8 cellular contexts compared by ENCODE assay signal in the genomic region with DNA sequence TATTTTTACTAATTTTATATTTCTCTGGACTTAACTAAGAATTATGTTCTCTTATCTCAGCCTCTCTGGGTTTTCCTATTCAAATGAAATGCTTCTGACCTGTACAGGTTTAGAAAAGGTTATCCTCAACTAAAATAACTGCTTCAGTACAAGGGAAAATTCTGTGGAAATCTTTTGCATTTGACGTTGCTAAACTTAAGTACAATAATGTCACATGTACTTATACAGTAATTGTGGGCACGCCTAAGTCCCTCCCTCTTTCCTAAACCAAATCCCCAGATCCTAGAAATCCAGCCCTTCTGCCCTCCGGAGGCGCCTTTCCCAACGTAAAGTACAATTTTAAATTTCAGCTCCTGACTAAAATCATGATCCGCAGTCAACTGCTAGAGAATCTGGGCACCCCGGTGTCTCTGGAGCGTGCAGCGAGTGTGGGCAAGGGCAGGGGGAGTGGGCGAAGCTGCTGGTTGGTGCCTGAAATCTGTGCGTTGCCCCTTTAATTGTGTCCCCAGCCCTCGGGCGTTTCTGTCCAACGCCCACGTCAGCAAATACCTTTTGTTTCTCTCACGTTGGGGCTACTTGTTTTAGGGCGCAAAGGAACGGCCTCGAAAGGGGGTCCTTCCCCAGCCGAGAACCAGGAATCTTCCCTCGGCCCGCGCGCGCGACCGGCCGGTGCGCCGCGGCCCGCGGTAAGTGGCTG. TPM values are rescaled to one million over a fixed set of nuclear protein-coding genes. Genes with fewer than 3 reads are reported as not detected.
DNase-seq lines count a peak whose midpoint lies in the region; ATAC-seq and TF ChIP-seq lines count a peak whose summit lies in the region.

A gene (plus strand): TSS at position 541 of the 697 bp plus-strand sequence. CDS start 53,505 bp downstream, outside the sequence.

- no peak for TF ChIP-seq CTCF in WERI-Rb-1 (IDR thresholded peaks at IDR 0.05; ENCODE audit: low read depth, low read length)

- peak within 1 kb of the TSS; percentile 91 for H3K9ac ChIP-seq in mesenchymal stem cell (ENCODE audit: low read length)

- H2BK5ac ChIP-seq in mesenchymal stem cell (ENCODE audit: low read depth, low read length, poor library complexity, severe bottlenecking): no peak within 1 kb of the TSS

- H2BK12ac ChIP-seq in mesenchymal stem cell (ENCODE audit: low read length in 2 of 2): peak within 1 kb of the TSS; percentile 8 to 31

- H3K23ac ChIP-seq in mesenchymal stem cell (ENCODE audit: low read length in 2 of 2): no peak within 1 kb of the TSS

- peaks cover 7% of the 10 kb centered on the region for H3K36me3 ChIP-seq in WERI-Rb-1
- no peaks in the 10 kb centered on the region for H3K36me3 ChIP-seq in mesenchymal stem cell (ENCODE audit: control insufficient read depth in 1 of 2, insufficient read depth in 2 of 2, low read depth in 1 of 2, low read length in 2 of 2)

- peak within 1 kb of the TSS; percentile 67 for H4K8ac ChIP-seq in mesenchymal stem cell (ENCODE audit: low read length)

- H2BK15ac ChIP-seq in mesenchymal stem cell (ENCODE audit: low read depth, poor library complexity, severe bottlenecking): no peak within 1 kb of the TSS

- H3K9me3 ChIP-seq in WERI-Rb-1 (ENCODE audit: severe bottlenecking): no peaks in the 10 kb centered on the region
- no peaks in the 10 kb centered on the region for H3K9me3 ChIP-seq in mesenchymal stem cell (ENCODE audit: control insufficient read depth, low read length)

- H3K4ac ChIP-seq in mesenchymal stem cell (ENCODE audit: low read depth in 1 of 2, low read length in 2 of 2): no peak within 1 kb of the TSS

- WGBS in mesenchymal stem cell: 0% methylated on average over 16 of the region's 33 CpGs

- peak within 1 kb of the TSS; percentile 55 for H4K91ac ChIP-seq in mesenchymal stem cell (ENCODE audit: low read length)

- peak within 1 kb of the TSS; percentile 82 for H3K4me2 ChIP-seq in mesenchymal stem cell (ENCODE audit: low read length, poor library complexity, severe bottlenecking)

- peak within 1 kb of the TSS; percentile 70 for H3K27ac ChIP-seq in WERI-Rb-1
- peak within 1 kb of the TSS; percentile 36 for H3K27ac ChIP-seq in mesenchymal stem cell (ENCODE audit: low read length, poor library complexity, severe bottlenecking)
- H3K27ac ChIP-seq in temporal lobe (ENCODE audit: low read depth, low read length): peak within 1 kb of the TSS; percentile 17

- peak within 1 kb of the TSS; percentile 76 to 87 for H3K18ac ChIP-seq in mesenchymal stem cell (ENCODE audit: low read depth in 1 of 2, low read length in 2 of 2)

- no peak for ATAC-seq in GM18861 (IDR thresholded peaks at IDR 0.05; ENCODE audit: unreplicated experiment)

- DNase-seq in NOMO-1 (lab: John Stamatoyannopoulos, UW; ENCODE audit: unreplicated experiment in 2 of 2) (peak; percentile 34 to 44), NOMO-1 treated with dmso at 0.1 percent for 144 hours (lab: John Stamatoyannopoulos, UW; ENCODE audit: unreplicated experiment) (no peak), NCI-H146 treated with DMSO at 0.1 percent for 48 hours (lab: John Stamatoyannopoulos, UW; ENCODE audit: unreplicated experiment) (peak; percentile 24), WERI-Rb-1 (peak; percentile 47), epidermal melanocyte (ENCODE audit: insufficient read length, low spot score) (peak; percentile 86), mesenchymal stem cell (peak; percentile 76)

- peak within 1 kb of the TSS; percentile 79 for H3K4me3 ChIP-seq in WERI-Rb-1 (ENCODE audit: low read depth, low read length)
- H3K4me3 ChIP-seq in mesenchymal stem cell (ENCODE audit: insufficient read depth in 1 of 2, low read depth in 1 of 2, low read length in 2 of 2): peak within 1 kb of the TSS; percentile 73 to 83

- no peak within 1 kb of the TSS for H2AK5ac ChIP-seq in mesenchymal stem cell (ENCODE audit: low read length, severe bottlenecking)

- no peaks in the 10 kb centered on the region for H3K27me3 ChIP-seq in WERI-Rb-1 (ENCODE audit: insufficient read depth, low read depth, severe bottlenecking)
- H3K27me3 ChIP-seq in mesenchymal stem cell (ENCODE audit: control insufficient read depth in 1 of 2, insufficient read depth in 1 of 2, low read length in 2 of 2): no peaks in the 10 kb centered on the region

- H2AFZ ChIP-seq in mesenchymal stem cell (ENCODE audit: low read depth, low read length): peak within 1 kb of the TSS; percentile 72

- peak within 1 kb of the TSS; percentile 44 for H2BK120ac ChIP-seq in mesenchymal stem cell (ENCODE audit: low read depth, low read length)

- peaks cover 2% of the 10 kb centered on the region for H3K4me1 ChIP-seq in mesenchymal stem cell (ENCODE audit: control insufficient read depth, insufficient read depth, low read depth, low read length)

- peaks cover 15% of the 10 kb centered on the region for H3K79me1 ChIP-seq in mesenchymal stem cell (replicated peaks; ENCODE audit: low read length, poor library complexity, severe bottlenecking)

- no peak within 1 kb of the TSS for H3K14ac ChIP-seq in mesenchymal stem cell (ENCODE audit: low read length in 2 of 2)

RNA-seq across cellular contexts. Expression of the gene that starts here (rescaled TPM):
- polyA plus RNA-seq in mesenchymal stem cell (2013, experiment 1 of 2): 6.2 TPM
- polyA plus RNA-seq in mesenchymal stem cell (2013, experiment 2 of 2): 6.1 TPM
- total RNA-seq in temporal lobe: 27.0 TPM

Comparison
In these comparisons a context has a peak if more than half of its experiments do, and no peak if none do; other contexts are left out.
1. H3K27ac ChIP-seq: peak in every context shown above with its lines; median percentile 70 in WERI-Rb-1; 36 in mesenchymal stem cell; 17 in temporal lobe.